13 cellular contexts compared by ENCODE assay signal in genomic region chr3:113607219-113607596, GRCh38.
DNase-seq lines count a peak whose midpoint lies in the region; ATAC-seq and TF ChIP-seq lines count a peak whose summit lies in the region.
"Had no signal": no experiment of that assay in that cellular context is flagged by ENCODE, and none has a peak within 500 bp of the region (broad histone marks: within the 10 kb centered on the region; RNA-seq: fewer than 3 reads in every experiment).

No MANE protein-coding gene starts in this region.

- peak overlapping the region; percentile 70 to 72 for H3K27ac Mint-ChIP-seq in T-cell

- no peaks in the 10 kb centered on the region for H3K9me3 ChIP-seq in neutrophil
- H3K9me3 ChIP-seq: adrenal gland, tibial artery had no signal

- no peak for DNase-seq in T-cell
- no peak for DNase-seq in HEK293T (ENCODE audit: extremely low spot score)
- no peak for DNase-seq in NCI-H82 (lab: John Stamatoyannopoulos, UW)
- DNase-seq in NCI-H146 treated with DMSO at 0.1 percent for 48 hours (lab: John Stamatoyannopoulos, UW; ENCODE audit: unreplicated experiment) = no peak
- DNase-seq: activated CD4-positive, CD25-positive, alpha-beta regulatory T cell treated with anti-CD3 and anti-CD28 coated beads, Interleukin-2, amount 50 U/mL, for 72 hours; adrenal gland; mesenchymal stem cell; NCI-H2029 treated with DMSO at 0.1 percent for 48 hours; retina; tibial artery had no signal

- peak overlapping the region in 1 of 2 experiments; percentile 6 for H3K4me3 ChIP-seq in neutrophil (ENCODE audit: low read depth in 1 of 2, low read length in 1 of 2)
- H3K4me3 ChIP-seq: adrenal gland, tibial artery had no signal

- peaks cover 27 to 31% (median 30%) of the 10 kb centered on the region in 3 donors for H3K4me1 Mint-ChIP-seq in T-cell

- TF ChIP-seq CTCF in neutrophil (IDR thresholded peaks at IDR 0.05) = no peak

- POLR2A ChIA-PET in T-cell (lab: Charles Lee) (interaction anchor here in 1 of 2 donors (0.6 kb wide), 1 partner anchor 929 kb away, joined by 3 read pairs; no protein-coding TSS in a partner anchor), HEK293T (lab: Yijun Ruan, JAX) (no interaction called here)

- H3K9me3 Mint-ChIP-seq in T-cell = no peaks in the 10 kb centered on the region

- ATAC-seq in GM18907 (IDR thresholded peaks at IDR 0.05; ENCODE audit: unreplicated experiment) = peak; percentile 28
- ATAC-seq in HG02588 (IDR thresholded peaks at IDR 0.05; ENCODE audit: unreplicated experiment) = peak; percentile 4
- ATAC-seq in T-cell (replicated peaks in 1 of 4) = no peak

- H3K4me3 Mint-ChIP-seq in T-cell = peak overlapping the region in 1 of 3 donors; percentile 46

- H3K27me3 Mint-ChIP-seq in T-cell = no peaks in the 10 kb centered on the region

- H3K27me3 ChIP-seq in neutrophil = no peaks in the 10 kb centered on the region
- H3K27me3 ChIP-seq: adrenal gland, tibial artery had no signal

- H3K36me3 Mint-ChIP-seq in T-cell = peaks cover 70% of the 10 kb centered on the region

- CTCF ChIA-PET in T-cell (lab: Charles Lee) = interaction anchor here (0.8 to 0.9 kb wide), 2 partner anchors 29 to 138 kb away, joined by 3 read pairs; no protein-coding TSS in a partner anchor
- CTCF ChIA-PET in HEK293T (lab: Yijun Ruan, JAX) = no interaction called here

- H3K4me1 ChIP-seq in neutrophil (ENCODE audit: control insufficient read depth in 1 of 2, insufficient read depth in 1 of 2, low read depth in 1 of 2, low read length in 1 of 2) = peaks cover 26 to 38% of the 10 kb centered on the region in 2 experiments
- H3K4me1 ChIP-seq: adrenal gland, tibial artery had no signal

- peak overlapping the region; percentile 70 for H3K27ac ChIP-seq in neutrophil
- H3K27ac ChIP-seq: adrenal gland, tibial artery had no signal

- no peaks in the 10 kb centered on the region for H3K36me3 ChIP-seq in neutrophil
- H3K36me3 ChIP-seq: adrenal gland, tibial artery had no signal

TF ChIP-seq in HEK293T, 16 proteins besides CTCF, POLR2A, EP300 and RAD21:
- no peak for TF ChIP-seq ZNF384 (IDR thresholded peaks at IDR 0.05)
- TF ChIP-seq FOXK2 (IDR thresholded peaks at IDR 0.05) = no peak
- no peak for TF ChIP-seq SP1 (IDR thresholded peaks at IDR 0.05)
- TF ChIP-seq TARDBP (IDR thresholded peaks at IDR 0.05) = no peak
- no peak for TF ChIP-seq HDGF (IDR thresholded peaks at IDR 0.05; ENCODE audit: borderline replicate concordance)
- TF ChIP-seq LEF1 (IDR thresholded peaks at IDR 0.05; ENCODE audit: borderline replicate concordance) = no peak
- no peak for TF ChIP-seq FOXA1 (IDR thresholded peaks at IDR 0.05)
- TF ChIP-seq CTBP1 (IDR thresholded peaks at IDR 0.05; ENCODE audit: borderline replicate concordance) = no peak
- no peak for TF ChIP-seq NFRKB (IDR thresholded peaks at IDR 0.05)
- no peak for TF ChIP-seq L3MBTL2 (conservative IDR thresholded peaks at IDR 0.05)
- TF ChIP-seq PKNOX1 (IDR thresholded peaks at IDR 0.05) = no peak
- TF ChIP-seq FOXM1 (IDR thresholded peaks at IDR 0.05; ENCODE audit: borderline replicate concordance) = no peak
- TF ChIP-seq BHLHE40 (IDR thresholded peaks at IDR 0.05; ENCODE audit: borderline replicate concordance) = no peak
- TF ChIP-seq ELF4 (IDR thresholded peaks at IDR 0.05) = no peak
- TF ChIP-seq SUZ12 (IDR thresholded peaks at IDR 0.05) = no peak
- TF ChIP-seq ARNT (IDR thresholded peaks at IDR 0.05) = no peak

Comparison
In these comparisons a context has a peak if more than half of its experiments do, and no peak if none do; other contexts are left out.
1. ATAC-seq: peak in GM18907 (single experiment) and HG02588 (single experiment); none in T-cell (0 of 4).